In the genomic region with DNA sequence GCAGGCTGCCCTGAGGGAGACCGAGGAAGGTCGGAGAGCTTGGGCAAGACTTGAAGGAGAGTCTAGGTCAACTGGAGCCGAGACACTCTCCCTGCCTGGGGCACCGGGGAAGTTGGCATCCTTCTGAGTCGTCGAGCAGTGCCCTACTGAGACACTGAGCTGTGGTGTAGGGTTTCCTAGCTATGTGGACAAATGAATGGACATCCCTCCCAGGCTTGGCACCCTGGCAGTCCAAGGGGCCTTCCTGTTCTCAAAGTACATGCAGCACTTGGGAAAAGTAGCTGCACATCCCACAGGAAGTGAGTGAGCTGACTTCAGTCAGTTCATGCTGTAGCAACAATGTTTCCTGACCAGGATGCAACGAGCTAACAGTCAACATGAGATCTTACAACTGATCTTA, we compare ENCODE assay signal across 23 cellular contexts. TPM values are rescaled to one million over a fixed set of nuclear protein-coding genes. Genes with fewer than 3 reads are reported as not detected.
DNase-seq lines count a peak whose midpoint lies in the region; ATAC-seq, FAIRE-seq and TF ChIP-seq lines count a peak whose summit lies in the region.
"Had no signal": no experiment of that assay in that cellular context is flagged by ENCODE, and none has a peak within 500 bp of the region (broad histone marks: within the 10 kb centered on the region; RNA-seq: fewer than 3 reads in every experiment).

No MANE protein-coding gene starts in this region.

- POLR2A ChIA-PET in H1 (lab: Charles Lee; ENCODE audit: partially characterized antibody), result interaction anchor here (1.0 kb wide), 1 partner anchor 36 kb away, joined by 3 read pairs; no protein-coding TSS in a partner anchor

- H3K27ac Mint-ChIP-seq in stimulated activated naive CD8-positive, alpha-beta T cell treated with anti-CD3 and anti-CD28 coated beads, Interleukin-15, amount 100 ng/mL, for 72 hours, result no peak overlapping the region
- H3K27ac Mint-ChIP-seq: activated CD4-positive, alpha-beta T cell treated with anti-CD3 and anti-CD28 coated beads, Interleukin-2, amount 10 ng/mL, durations not matched to agents 24 days and 14 days; HFFc6; natural killer cell had no signal

- H2BK12ac ChIP-seq in H1 (ENCODE audit: low read depth, low read length), result 0 out of 2 replicates have a peak overlapping the region, but pooled peaks have one; percentile 27

- no peak for TF ChIP-seq EP300 in H1 (IDR thresholded peaks at IDR 0.05; ENCODE audit: borderline replicate concordance in 1 of 2, low read depth in 2 of 2, low read length in 2 of 2)

- peaks cover 53% of the 10 kb centered on the region for H3K27me3 Mint-ChIP-seq in stimulated activated naive CD8-positive, alpha-beta T cell treated with anti-CD3 and anti-CD28 coated beads, Interleukin-15, amount 100 ng/mL, for 72 hours

- no peak overlapping the region for H3K23ac ChIP-seq in H1 (ENCODE audit: insufficient read length)

- TF ChIP-seq CTCF in H1 (IDR thresholded peaks at IDR 0.05; ENCODE audit: control extremely low read depth in 1 of 3, insufficient read depth in 1 of 3, low read depth in 1 of 3, low read length in 3 of 3), result no peak

- no peaks in the 10 kb centered on the region for H3K4me1 Mint-ChIP-seq in stimulated activated naive CD8-positive, alpha-beta T cell treated with anti-CD3 and anti-CD28 coated beads, Interleukin-15, amount 100 ng/mL, for 72 hours
- H3K4me1 Mint-ChIP-seq: activated CD4-positive, alpha-beta T cell treated with anti-CD3 and anti-CD28 coated beads, Interleukin-2, amount 10 ng/mL, durations not matched to agents 24 days and 14 days; central memory CD8-positive, alpha-beta T cell; natural killer cell had no signal

- no peak overlapping the region for H2AFZ ChIP-seq in H1 (ENCODE audit: low read length)

- intact Hi-C loops in sciatic nerve (cut with DNase I), result no loop called here

- H2BK15ac ChIP-seq in H1 (ENCODE audit: low read length), result no peak overlapping the region

- no peak overlapping the region for H3K4me3 ChIP-seq in H1 (ENCODE audit: extremely low read depth in 1 of 4, insufficient read depth in 2 of 4, low read depth in 3 of 4, low read length in 4 of 4)
- H3K4me3 ChIP-seq: dorsolateral prefrontal cortex, pancreas, right atrium auricular region, thoracic aorta had no signal

- CTCF ChIA-PET in H1 (lab: Charles Lee; ENCODE audit: partially characterized antibody), result interaction anchor here (1.0 to 1.7 kb wide), 5 partner anchors 9 to 91 kb away, joined by 3 to 11 read pairs (median 4); no protein-coding TSS in a partner anchor

- H2AK5ac ChIP-seq in H1 (ENCODE audit: low read depth, low read length), result no peak overlapping the region

- H3K18ac ChIP-seq in H1 (ENCODE audit: extremely low read depth, low read length), result no peak overlapping the region

- TF ChIP-seq RAD21 in H1 (IDR thresholded peaks at IDR 0.05 in 1 of 2, conservative IDR thresholded peaks at IDR 0.05 in 1 of 2; ENCODE audit: low read depth in 2 of 2, low read length in 2 of 2), result no peak

- no peak overlapping the region for H4K91ac ChIP-seq in H1 (replicated peaks; ENCODE audit: insufficient read length, low read length)

- H2BK120ac ChIP-seq in H1 (replicated peaks; ENCODE audit: low read depth, low read length), result no peak overlapping the region

- H3K56ac ChIP-seq in H1 (replicated peaks; ENCODE audit: insufficient read length, low read depth, low read length), result no peak overlapping the region

- H3K4me2 ChIP-seq in H1 (ENCODE audit: insufficient read depth in 1 of 2, low read depth in 2 of 2, low read length in 2 of 2), result no peak overlapping the region

- H3K4me1 ChIP-seq in H1 (replicated peaks in 1 of 4; ENCODE audit: control insufficient read depth in 3 of 4, insufficient read depth in 4 of 4, low read length in 3 of 4), result peaks cover 0 to 5% (median 2%) of the 10 kb centered on the region in 4 experiments; a peak in 2 of 7 replicates
- H3K4me1 ChIP-seq: pancreas had no signal

- H3K36me3 ChIP-seq in H1 (ENCODE audit: control insufficient read depth in 2 of 4, insufficient read depth in 4 of 4, low read length in 3 of 4), result no peaks in the 10 kb centered on the region
- H3K36me3 ChIP-seq: pancreas, right atrium auricular region, thoracic aorta had no signal

- H3K9me3 Mint-ChIP-seq in stimulated activated naive CD8-positive, alpha-beta T cell treated with anti-CD3 and anti-CD28 coated beads, Interleukin-15, amount 100 ng/mL, for 72 hours, result no peaks in the 10 kb centered on the region
- H3K9me3 Mint-ChIP-seq: activated CD4-positive, alpha-beta T cell treated with anti-CD3 and anti-CD28 coated beads, Interleukin-2, amount 10 ng/mL, durations not matched to agents 24 days and 14 days; central memory CD8-positive, alpha-beta T cell; HFFc6; natural killer cell had no signal

- H3K4me3 Mint-ChIP-seq in stimulated activated naive CD8-positive, alpha-beta T cell treated with anti-CD3 and anti-CD28 coated beads, Interleukin-15, amount 100 ng/mL, for 72 hours, result no peak overlapping the region
- H3K4me3 Mint-ChIP-seq: activated CD4-positive, alpha-beta T cell treated with anti-CD3 and anti-CD28 coated beads, Interleukin-2, amount 10 ng/mL, durations not matched to agents 24 days and 14 days; central memory CD8-positive, alpha-beta T cell; natural killer cell had no signal

- no peak overlapping the region for H3K9ac ChIP-seq in H1 (replicated peaks in 1 of 4; ENCODE audit: extremely low read depth in 1 of 4, low read depth in 3 of 4, low read length in 3 of 4)

- no peaks in the 10 kb centered on the region for H3K79me1 ChIP-seq in H1 (ENCODE audit: low read depth, low read length)

- no peak for TF ChIP-seq POLR2A in H1 (IDR thresholded peaks at IDR 0.05; ENCODE audit: control extremely low read depth in 1 of 2, low read depth in 2 of 2, low read length in 2 of 2)

- no peak overlapping the region for H3K27ac ChIP-seq in H1 (ENCODE audit: low read depth, low read length)
- H3K27ac ChIP-seq: C4-2B, pancreas, right atrium auricular region, thoracic aorta had no signal

- H2BK5ac ChIP-seq in H1 (ENCODE audit: low read depth, low read length), result no peak overlapping the region

- no peak overlapping the region for H2BK20ac ChIP-seq in H1 (ENCODE audit: low read length)

- H3K23me2 ChIP-seq in H1 (ENCODE audit: low read depth, low read length), result no peaks in the 10 kb centered on the region

- H3K9me3 ChIP-seq in H1 (ENCODE audit: insufficient read depth in 2 of 2, low read depth in 1 of 2, low read length in 1 of 2), result no peaks in the 10 kb centered on the region
- H3K9me3 ChIP-seq: pancreas, right atrium auricular region, thoracic aorta had no signal

- H4K20me1 ChIP-seq in H1 (replicated peaks in 1 of 2; ENCODE audit: control insufficient read depth in 1 of 2, insufficient read depth in 2 of 2, low read length in 2 of 2), result no peaks in the 10 kb centered on the region

- H3K14ac ChIP-seq in H1 (ENCODE audit: insufficient read length), result no peak overlapping the region

- no peak for ATAC-seq in sciatic nerve
- no peak for ATAC-seq in HG02763 (IDR thresholded peaks at IDR 0.05; ENCODE audit: unreplicated experiment)
- ATAC-seq in stimulated activated naive CD8-positive, alpha-beta T cell treated with anti-CD3 and anti-CD28 coated beads, Interleukin-15, amount 100 ng/mL, for 72 hours, result no peak
- ATAC-seq: natural killer cell, pancreas had no signal

- no peak overlapping the region for H4K8ac ChIP-seq in H1 (ENCODE audit: extremely low read depth, insufficient read depth, low read length)

- H3K27me3 ChIP-seq in H1 (replicated peaks in 1 of 4; ENCODE audit: control insufficient read depth in 3 of 4, extremely low read depth in 1 of 4, insufficient read depth in 3 of 4, low read length in 3 of 4), result no peaks in the 10 kb centered on the region; a peak in 2 of 7 replicates
- H3K27me3 ChIP-seq: pancreas, right atrium auricular region had no signal

- H3K4ac ChIP-seq in H1 (replicated peaks; ENCODE audit: insufficient read length, low read depth, low read length), result no peak overlapping the region

- no peaks in the 10 kb centered on the region for H3K79me2 ChIP-seq in H1 (ENCODE audit: control insufficient read depth in 1 of 2, insufficient read depth in 2 of 2, low read length in 2 of 2)

- no peak for FAIRE-seq in H1 (lab: Jason Lieb, UNC)
- FAIRE-seq: pancreas had no signal

- no peak overlapping the region for H4K5ac ChIP-seq in H1 (ENCODE audit: insufficient read length, low read depth, low read length)

- peak; percentile 27 for DNase-seq in EL
- DNase-seq in NCI-H226, result peak; percentile 1
- no peak for DNase-seq in H1 (ENCODE audit: low read depth in 1 of 2, low spot score in 2 of 2)
- peak; percentile 38 for DNase-seq in sciatic nerve (ENCODE audit: low spot score)
- DNase-seq in GM03348 (ENCODE audit: low spot score), result no peak
- DNase-seq in stimulated activated naive CD8-positive, alpha-beta T cell treated with anti-CD3 and anti-CD28 coated beads, Interleukin-15, amount 100 ng/mL, for 72 hours, result no peak
- DNase-seq: activated CD4-positive, alpha-beta T cell treated with anti-CD3 and anti-CD28 coated beads, Interleukin-2, amount 10 ng/mL, durations not matched to agents 24 days and 14 days; activated naive CD4-positive, alpha-beta T cell treated with anti-CD3 and anti-CD28 coated beads, Interleukin-2, amount 50 U/mL, for 16 hours; HFFc6; midbrain; natural killer cell; NCI-H1694; NCI-H2171; NCI-H526 treated with DMSO at 0.1 percent for 48 hours; stimulated activated CD4-positive, alpha-beta T cell treated with anti-CD3 and anti-CD28 coated beads, Interleukin-4, amount 100 ng/mL, for 4 hours; stimulated activated naive CD4-positive, alpha-beta T cell had no signal

- WGBS in H1 (ENCODE audit: extremely low coverage in 1 of 2, insufficient coverage in 1 of 2, insufficient read length in 1 of 2, insufficient replicate concordance in 2 of 2, low coverage in 1 of 2, low lambda C conversion rate in 2 of 2, missing lambda C conversion rate in 1 of 2), 2 experiments, result 83% methylated on average over 7 of the region's 7 CpGs; no CpG with 5 or more reads in 1 of the 2 experiments

TF ChIP-seq in H1, 55 proteins besides CTCF, POLR2A, EP300 and RAD21 (continues in another document):
- TF ChIP-seq SP2 (IDR thresholded peaks at IDR 0.05; ENCODE audit: low read length) (no peak), KDM5A (IDR thresholded peaks at IDR 0.05; ENCODE audit: low read length) (no peak), SIN3A (conservative IDR thresholded peaks at IDR 0.05 in 1 of 2, IDR thresholded peaks at IDR 0.05 in 1 of 2; ENCODE audit: low read depth in 1 of 2, low read length in 2 of 2) (no peak), POLR2AphosphoS5 (IDR thresholded peaks at IDR 0.05; ENCODE audit: low read depth, low read length) (no peak), SIX5 (IDR thresholded peaks at IDR 0.05; ENCODE audit: low read depth, low read length) (no peak)

RNA-seq across cellular contexts. Expression of a gene that starts 57.2 kb away (rescaled TPM):
- 25.5 and 27.5 TPM in 2 replicates for total RNA-seq in H1 (2021; fragmentation: NEBNext Ultra II Directional; extraction: Animal tissue kit (Norgen Biotek cat#: 25700))
- polyA plus RNA-seq in H1 (2011; rRNA removed), result 16.8 and 19.7 TPM in 2 replicates
- polyA plus RNA-seq in H1 (2011; cell fraction: cytosol; rRNA removed), result 15.9 TPM
- polyA plus RNA-seq in H1 (2011; cell fraction: nucleus; rRNA removed), result 12.0 TPM
- 16.0 to 19.8 TPM (median 18.0 TPM) in 4 replicates for polyA plus RNA-seq in H1 (2012, experiment 1 of 2)
- 19.3 TPM for polyA plus RNA-seq in H1 (2012, experiment 2 of 2)
- 15.4 TPM for polyA plus RNA-seq in H1 (2013, experiment 1 of 2)
- polyA plus RNA-seq in H1 (2013, experiment 2 of 2), result 14.7 TPM
- polyA minus RNA-seq in H1 (2011; rRNA and poly(A)+ RNA removed), result 21.6 and 22.1 TPM in 2 replicates
- 12.3 TPM for polyA minus RNA-seq in H1 (2011; cell fraction: cytosol; rRNA and poly(A)+ RNA removed)
- 12.1 TPM for polyA minus RNA-seq in H1 (2011; cell fraction: nucleus; rRNA and poly(A)+ RNA removed)
- total RNA-seq in sciatic nerve, result 54.3 TPM

Comparison
In these comparisons a context has a peak if more than half of its experiments do, and no peak if none do; other contexts are left out.
1. DNase-seq: peak in EL (single experiment), NCI-H226 (single experiment) and sciatic nerve (single experiment); none in H1 (0 of 2), GM03348 (single experiment) and stimulated activated naive CD8-positive, alpha-beta T cell treated with anti-CD3 and anti-CD28 coated beads, Interleukin-15, amount 100 ng/mL, for 72 hours (0 of 2).